In genomic region chr20:37758332-37758731, GRCh38 we compare ENCODE assay signal across 10 cellular contexts.
DNase-seq lines count a peak whose midpoint lies in the region; TF ChIP-seq lines count a peak whose summit lies in the region.
"Had no signal": no experiment of that assay in that cellular context is flagged by ENCODE, and none has a peak within 500 bp of the region (broad histone marks: within the 10 kb centered on the region; RNA-seq: fewer than 3 reads in every experiment).

No MANE protein-coding gene starts in this region.

- H3K79me2 ChIP-seq in Loucy (ENCODE audit: insufficient read depth, low read length): no peaks in the 10 kb centered on the region

- H4K20me1 ChIP-seq in Loucy (ENCODE audit: insufficient read depth, low read length, poor library complexity, severe bottlenecking): peaks cover 4% of the 10 kb centered on the region

- H2AFZ ChIP-seq in Loucy (ENCODE audit: low read length): no peak overlapping the region

- H3K27ac Mint-ChIP-seq in endodermal cell: no peak overlapping the region
- H3K27ac Mint-ChIP-seq in nephron: no peak overlapping the region
- no peak overlapping the region for H3K27ac Mint-ChIP-seq in osteocyte (ENCODE audit: unreplicated experiment)

- H3F3A ChIP-seq in Loucy (ENCODE audit: low read depth): no peaks in the 10 kb centered on the region

- peaks cover 4% of the 10 kb centered on the region for H3K4me1 Mint-ChIP-seq in endodermal cell
- peaks cover 39% of the 10 kb centered on the region for H3K4me1 Mint-ChIP-seq in nephron
- peaks cover 10% of the 10 kb centered on the region for H3K4me1 Mint-ChIP-seq in osteocyte (ENCODE audit: unreplicated experiment)

- H3K27me3 Mint-ChIP-seq in endodermal cell (ENCODE audit: insufficient read depth): no peaks in the 10 kb centered on the region
- no peaks in the 10 kb centered on the region for H3K27me3 Mint-ChIP-seq in nephron (ENCODE audit: low read depth)
- H3K27me3 Mint-ChIP-seq in osteocyte (ENCODE audit: unreplicated experiment): no peaks in the 10 kb centered on the region

- H3K9me3 ChIP-seq in Loucy (ENCODE audit: insufficient read depth, low read depth, low read length) (no peaks in the 10 kb centered on the region), endodermal cell (ENCODE audit: control insufficient read depth, low read length) (no peaks in the 10 kb centered on the region)
- H3K9me3 ChIP-seq: gastrocnemius medialis had no signal

- WGBS in endodermal cell (ENCODE audit: insufficient coverage in 1 of 2, insufficient read length in 1 of 2), 2 experiments: 74 to 83% methylated on average over 1 to 5 of the region's 5 CpGs

- DNase-seq in NCI-H82 (lab: John Stamatoyannopoulos, UW): peak; percentile 47
- no peak for DNase-seq in NCI-H82 treated with DMSO at 0.1 percent for 48 hours (lab: John Stamatoyannopoulos, UW; ENCODE audit: unreplicated experiment)
- peak; percentile 82 for DNase-seq in endodermal cell
- DNase-seq in activated effector memory CD4-positive, alpha-beta T cell treated with anti-CD3 and anti-CD28 coated beads, Interleukin-2, amount 50 U/mL, for 16 hours: no peak
- DNase-seq in osteocyte (ENCODE audit: extremely low spot score, unreplicated experiment): no peak
- no peak for DNase-seq in central memory CD4-positive, alpha-beta T cell
- DNase-seq: gastrocnemius medialis, NCI-H1092 had no signal

- H3K4me3 ChIP-seq in Loucy (ENCODE audit: low read length, poor library complexity, severe bottlenecking) (no peak overlapping the region), endodermal cell (ENCODE audit: low read length) (no peak overlapping the region)
- H3K4me3 ChIP-seq: gastrocnemius medialis had no signal

- H3K27me3 ChIP-seq in Loucy (ENCODE audit: insufficient read depth, low read length, poor library complexity, severe bottlenecking): no peaks in the 10 kb centered on the region
- no peaks in the 10 kb centered on the region for H3K27me3 ChIP-seq in endodermal cell (ENCODE audit: control insufficient read depth, insufficient read depth, low read length, poor library complexity, severe bottlenecking)
- H3K27me3 ChIP-seq: gastrocnemius medialis had no signal

- TF ChIP-seq CTCF in Loucy (conservative IDR thresholded peaks at IDR 0.05; ENCODE audit: low read length) (peak; percentile 40), endodermal cell (conservative IDR thresholded peaks at IDR 0.05) (peak; percentile 78), nephron (IDR thresholded peaks at IDR 0.05; ENCODE audit: unreplicated experiment in 3 of 3) (peak in 2 of 3 experiments; percentile 12 to 19), osteocyte (IDR thresholded peaks at IDR 0.05) (no peak)

- H3K4me3 Mint-ChIP-seq in endodermal cell (no peak overlapping the region), nephron (no peak overlapping the region), osteocyte (ENCODE audit: unreplicated experiment) (no peak overlapping the region)

- H3K36me3 Mint-ChIP-seq in endodermal cell (ENCODE audit: low read depth) (peaks cover 7% of the 10 kb centered on the region), nephron (ENCODE audit: low read depth) (peaks cover 15% of the 10 kb centered on the region), osteocyte (ENCODE audit: unreplicated experiment) (peaks cover 13% of the 10 kb centered on the region)

- H3K9me2 ChIP-seq in Loucy (replicated peaks; ENCODE audit: low read depth, low read length): no peaks in the 10 kb centered on the region

- H3K9ac ChIP-seq in Loucy (ENCODE audit: low read depth, low read length, poor library complexity, severe bottlenecking) (no peak overlapping the region), endodermal cell (ENCODE audit: extremely low read depth, low read length, poor library complexity, severe bottlenecking) (no peak overlapping the region)

- H3K36me3 ChIP-seq in Loucy (ENCODE audit: insufficient read depth, low read length) (peaks cover 40% of the 10 kb centered on the region; the same call in 1 of the 2 replicates), endodermal cell (ENCODE audit: control insufficient read depth, insufficient read depth, low read length) (peaks cover 35% of the 10 kb centered on the region)
- H3K36me3 ChIP-seq: gastrocnemius medialis had no signal

- H3K27ac ChIP-seq in endodermal cell (ENCODE audit: low read depth, low read length): no peak overlapping the region
- H3K27ac ChIP-seq: gastrocnemius medialis had no signal

- H3K4me2 ChIP-seq in Loucy (ENCODE audit: low read depth, low read length, poor library complexity, severe bottlenecking): no peak overlapping the region

- peaks cover 3% of the 10 kb centered on the region for H3K4me1 ChIP-seq in Loucy (ENCODE audit: insufficient read depth, low read length, poor library complexity, severe bottlenecking)
- peaks cover 7% of the 10 kb centered on the region for H3K4me1 ChIP-seq in endodermal cell (ENCODE audit: control insufficient read depth, insufficient read depth, low read length)

- H3K9me3 Mint-ChIP-seq in endodermal cell (no peaks in the 10 kb centered on the region), nephron (no peaks in the 10 kb centered on the region), osteocyte (ENCODE audit: unreplicated experiment) (no peaks in the 10 kb centered on the region)

Comparison
In these comparisons a context has a peak if more than half of its experiments do, and no peak if none do; other contexts are left out.
1. DNase-seq: peak in NCI-H82 (single experiment) and endodermal cell (single experiment); none in NCI-H82 treated with DMSO at 0.1 percent for 48 hours (single experiment), activated effector memory CD4-positive, alpha-beta T cell treated with anti-CD3 and anti-CD28 coated beads, Interleukin-2, amount 50 U/mL, for 16 hours (single experiment), osteocyte (single experiment) and central memory CD4-positive, alpha-beta T cell (single experiment).